ENCODE assay signal across 7 cellular contexts in the genomic region with DNA sequence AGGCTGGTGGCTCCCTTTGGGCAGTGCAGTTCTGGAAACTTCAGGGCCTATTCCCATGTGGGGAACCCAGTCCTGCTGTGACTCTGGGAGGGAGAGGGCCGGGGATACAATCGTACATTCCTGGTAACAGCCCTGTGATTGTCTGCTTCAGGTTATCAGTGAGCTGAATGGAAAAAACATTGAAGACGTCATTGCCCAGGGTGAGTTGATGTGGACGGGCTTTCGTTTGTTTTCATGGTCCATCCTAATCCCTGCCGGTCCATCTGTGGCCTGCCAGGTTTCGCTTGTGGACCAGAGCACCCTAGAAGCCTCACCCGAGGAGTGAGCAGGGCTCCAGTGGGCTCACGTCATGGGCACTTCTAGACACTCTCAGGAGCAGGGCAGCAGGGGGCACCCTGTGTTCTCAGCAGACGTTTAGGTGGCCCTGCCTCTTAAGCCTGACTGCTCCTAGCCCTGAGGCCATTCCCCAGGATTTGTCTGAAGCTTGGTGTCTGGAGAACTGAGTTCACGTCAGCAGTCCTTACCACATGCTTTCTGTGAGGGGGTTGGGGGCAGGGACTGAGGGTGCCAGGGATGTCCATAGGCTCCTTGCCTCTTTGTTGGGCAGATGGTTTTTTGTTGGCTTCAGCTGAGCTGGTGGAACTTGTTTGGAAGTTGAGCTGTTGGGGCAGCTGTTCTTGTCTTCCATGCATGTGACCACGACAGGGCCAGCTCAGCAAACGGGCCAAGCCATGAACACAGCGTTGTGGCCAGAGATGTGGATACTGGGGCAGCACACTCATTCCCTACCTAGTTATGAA. TPM values are rescaled to one million over a fixed set of nuclear protein-coding genes. Genes with fewer than 3 reads are reported as not detected.
A peak's percentile ranks its signal among the peaks of the same experiment; 100 is the strongest.
DNase-seq lines count a peak whose midpoint lies in the region; ATAC-seq, FAIRE-seq and TF ChIP-seq lines count a peak whose summit lies in the region.

No MANE protein-coding gene starts in this region.

- no peak for ATAC-seq in PC-3
- ATAC-seq in psoas muscle = peak in 3 of 4 donors; percentile 1 to 36 (median 9)

- no TSS peak for BruUV-seq in PC-3 (replicated peaks; lab: Mats Ljungman, UMichigan)
- BruUV-seq in endothelial cell of umbilical vein (replicated peaks; lab: Mats Ljungman, UMichigan) = no TSS peak

- H3F3A ChIP-seq in PC-3 (ENCODE audit: low read length, unreplicated experiment) = peaks cover 5% of the 10 kb centered on the region

- H3K36me3 ChIP-seq in PC-3 (ENCODE audit: low read depth, low read length) = peaks cover 33% of the 10 kb centered on the region
- peaks cover 5 to 25% of the 10 kb centered on the region in 2 experiments for H3K36me3 ChIP-seq in endothelial cell of umbilical vein (ENCODE audit: control insufficient read depth in 2 of 2, extremely low read depth in 1 of 2, insufficient read depth in 2 of 2, low read length in 2 of 2)
- H3K36me3 ChIP-seq in psoas muscle (ENCODE audit: insufficient read depth in 1 of 2, low read depth in 1 of 2) = peaks cover 10 to 46% of the 10 kb centered on the region in 2 donors

- intact Hi-C loops in PC-3 (cut with micrococcal nuclease) (no loop called here), endothelial cell of umbilical vein (cut with micrococcal nuclease) (no loop called here), psoas muscle (cut with DNase I) (no loop called here)

- peaks cover 20% of the 10 kb centered on the region for H3K4me1 ChIP-seq in PC-3 (ENCODE audit: insufficient read depth, low read length)
- H3K4me1 ChIP-seq in endothelial cell of umbilical vein (ENCODE audit: control insufficient read depth, extremely low read depth, insufficient read depth, low read length) = peaks cover 19% of the 10 kb centered on the region
- peaks cover 31% of the 10 kb centered on the region for H3K4me1 ChIP-seq in psoas muscle

- dilution Hi-C loops in endothelial cell of umbilical vein (cut with MboI; ENCODE audit: extremely low pct_ligation_motif_present, low sequenced_read_pairs) = no loop called here

- H3K4me3 ChIP-seq in PC-3 (ENCODE audit: low read length) (peak overlapping the region; percentile 93), endothelial cell of umbilical vein (replicated peaks in 1 of 3; ENCODE audit: insufficient read depth in 1 of 3, low read depth in 1 of 3, low read length in 3 of 3) (peak overlapping the region in 1 of 3 experiments; percentile 80), psoas muscle (peak overlapping the region; percentile 93)

- POLR2A ChIA-PET in PC-3 (lab: Charles Lee; ENCODE audit: unreplicated experiment) = no interaction called here
- POLR2A ChIA-PET in endothelial cell of umbilical vein (lab: Charles Lee) = interaction anchor here (1.2 kb wide), 1 partner anchor 22 kb away, joined by 6 read pairs; a partner anchor contains a TSS

- H3K9me1 ChIP-seq in endothelial cell of umbilical vein (replicated peaks; ENCODE audit: control insufficient read depth, extremely low read depth, insufficient read depth, low read length) = no peaks in the 10 kb centered on the region

- 44 to 58% (median 48%) methylated on average over 14 of the region's 14 CpGs for WGBS in psoas muscle, 3 donors

- H2AFZ ChIP-seq in PC-3 (ENCODE audit: low read length) (no peak overlapping the region), endothelial cell of umbilical vein (ENCODE audit: low read depth, low read length) (no peak overlapping the region)

- TF ChIP-seq CTCF in PC-3 (conservative IDR thresholded peaks at IDR 0.05; ENCODE audit: low read depth, low read length) (peak; percentile 28; the same call in 1 of the 2 replicates), endothelial cell of umbilical vein (IDR thresholded peaks at IDR 0.05; ENCODE audit: extremely low read depth in 1 of 2, insufficient read depth in 1 of 2, low read depth in 1 of 2, low read length in 2 of 2) (peak in 1 of 2 donors; percentile 14), psoas muscle (IDR thresholded peaks at IDR 0.05) (peak; percentile 15)

- H4K20me1 ChIP-seq in PC-3 (ENCODE audit: low read length) = peaks cover 34% of the 10 kb centered on the region
- no peaks in the 10 kb centered on the region for H4K20me1 ChIP-seq in endothelial cell of umbilical vein (replicated peaks; ENCODE audit: control insufficient read depth, extremely low read depth, insufficient read depth, low read length)

- H3K9me2 ChIP-seq in PC-3 (replicated peaks; ENCODE audit: low read length) = no peaks in the 10 kb centered on the region

- no peak for DNase-seq in GM12892 (ENCODE audit: insufficient read length)
- DNase-seq in PC-3 = no peak
- no peak for DNase-seq in endothelial cell of umbilical vein (ENCODE audit: low read depth, low spot score)
- DNase-seq in psoas muscle = no peak
- no peak for DNase-seq in cortex of kidney (lab: John Stamatoyannopoulos, UW)
- DNase-seq in middle frontal gyrus (ENCODE audit: extremely low spot score, low spot score) = no peak
- no peak for DNase-seq in HTR-8/SVneo (ENCODE audit: insufficient read length, low spot score)

- H3K9ac ChIP-seq in PC-3 (ENCODE audit: low read length) (peak overlapping the region; percentile 95; the same call in 1 of the 2 replicates), endothelial cell of umbilical vein (replicated peaks; ENCODE audit: extremely low read depth, insufficient read depth, low read length) (peak overlapping the region; percentile 97)

- FAIRE-seq in GM12892 (lab: Jason Lieb, UNC) (peak; percentile 63), endothelial cell of umbilical vein (lab: Jason Lieb, UNC) (no peak), HTR-8/SVneo (lab: Jason Lieb, UNC) (no peak)

- H3K4me2 ChIP-seq in PC-3 (ENCODE audit: low read length) = peak overlapping the region; percentile 99
- H3K4me2 ChIP-seq in endothelial cell of umbilical vein (ENCODE audit: insufficient read depth, low read length) = peak overlapping the region; percentile 57

- TF ChIP-seq POLR2A in GM12892 (IDR thresholded peaks at IDR 0.05; ENCODE audit: low read depth, low read length) (no peak; the same call in 1 of the 2 replicates), endothelial cell of umbilical vein (IDR thresholded peaks at IDR 0.05; ENCODE audit: low read depth, low read length) (peak; percentile 7)

- CTCF ChIA-PET in PC-3 (lab: Charles Lee) = interaction anchor here (0.6 kb wide), 2 partner anchors 23 to 109 kb away, joined by 3 to 10 read pairs; no protein-coding TSS in a partner anchor
- CTCF ChIA-PET in endothelial cell of umbilical vein (lab: Charles Lee) = interaction anchor here (0.8 to 1.4 kb wide), 5 partner anchors 8 to 239 kb away, joined by 3 to 11 read pairs (median 4); a partner anchor contains a TSS

- H3K27ac ChIP-seq in PC-3 (ENCODE audit: low read length) = no peak overlapping the region
- H3K27ac ChIP-seq in endothelial cell of umbilical vein (ENCODE audit: insufficient read depth, low read depth, low read length) = no peak overlapping the region
- peak overlapping the region; percentile 97 for H3K27ac ChIP-seq in psoas muscle

- no peaks in the 10 kb centered on the region for H3K9me3 ChIP-seq in PC-3 (ENCODE audit: low read length)
- H3K9me3 ChIP-seq in endothelial cell of umbilical vein (replicated peaks; ENCODE audit: control insufficient read depth, insufficient read depth, low read length) = no peaks in the 10 kb centered on the region
- H3K9me3 ChIP-seq in psoas muscle = no peaks in the 10 kb centered on the region

- H3K79me2 ChIP-seq in PC-3 (ENCODE audit: low read length) = peaks cover 50% of the 10 kb centered on the region
- H3K79me2 ChIP-seq in endothelial cell of umbilical vein (ENCODE audit: control insufficient read depth, insufficient read depth, low read length) = peaks cover 41% of the 10 kb centered on the region

- no peaks in the 10 kb centered on the region for H3K27me3 ChIP-seq in PC-3 (ENCODE audit: low read length)
- no peaks in the 10 kb centered on the region for H3K27me3 ChIP-seq in endothelial cell of umbilical vein (ENCODE audit: control insufficient read depth in 2 of 2, insufficient read depth in 2 of 2, low read length in 2 of 2)
- H3K27me3 ChIP-seq in psoas muscle (ENCODE audit: insufficient read depth in 3 of 3, low read length in 2 of 3) = no peaks in the 10 kb centered on the region

RNA-seq across cellular contexts. Expression of a gene that starts 1.9 kb away (rescaled TPM):
- polyA plus RNA-seq in GM12892 (2012; ENCODE audit: missing spikeins) = 3,963 TPM
- 897 and 964 TPM in 2 replicates for total RNA-seq in PC-3 (2014; rRNA removed)
- 1,644 and 1,739 TPM in 2 replicates for total RNA-seq in endothelial cell of umbilical vein
- 1,579 and 3,225 TPM in 2 replicates for polyA plus RNA-seq in endothelial cell of umbilical vein
- polyA plus RNA-seq in endothelial cell of umbilical vein (2011; cell fraction: cytosol; rRNA removed) = 1,542 and 2,023 TPM in 2 replicates
- polyA plus RNA-seq in endothelial cell of umbilical vein (2011; cell fraction: nucleus; rRNA removed) = 411 and 642 TPM in 2 replicates
- polyA plus RNA-seq in endothelial cell of umbilical vein (2012) = 1,362 and 2,241 TPM in 2 replicates
- polyA minus RNA-seq in endothelial cell of umbilical vein = 613 and 704 TPM in 2 replicates
- 919 TPM for polyA minus RNA-seq in endothelial cell of umbilical vein (2011; cell fraction: cytosol; rRNA and poly(A)+ RNA removed)
- 89.9 and 123 TPM in 2 replicates for polyA minus RNA-seq in endothelial cell of umbilical vein (2011; cell fraction: nucleus; rRNA and poly(A)+ RNA removed)
- total RNA-seq in psoas muscle = 1,000 to 10,000 TPM; 1,082 to 1,565 (median 1,354) TPM
- polyA plus RNA-seq in psoas muscle = 1,000 to 10,000 TPM in 1 of 3 donors, 100 to 1,000 TPM in 2; 779 to 1,781 (median 798) TPM

RNA-seq across cellular contexts. Expression of a gene that starts 6.6 kb away (rescaled TPM):
- polyA plus RNA-seq in GM12892 (2012; ENCODE audit: missing spikeins) = 5.0 TPM
- 11.7 and 14.9 TPM in 2 replicates for total RNA-seq in PC-3 (2014; rRNA removed)
- 30.6 and 30.7 TPM in 2 replicates for total RNA-seq in endothelial cell of umbilical vein
- polyA plus RNA-seq in endothelial cell of umbilical vein = 28.2 and 41.0 TPM in 2 replicates
- 8.8 and 15.4 TPM in 2 replicates for polyA plus RNA-seq in endothelial cell of umbilical vein (2011; cell fraction: cytosol; rRNA removed)
- polyA plus RNA-seq in endothelial cell of umbilical vein (2011; cell fraction: nucleus; rRNA removed) = 131 and 144 TPM in 2 replicates
- 11.5 and 15.5 TPM in 2 replicates for polyA plus RNA-seq in endothelial cell of umbilical vein (2012)
- 8.9 and 15.2 TPM in 2 replicates for polyA minus RNA-seq in endothelial cell of umbilical vein
- polyA minus RNA-seq in endothelial cell of umbilical vein (2011; cell fraction: cytosol; rRNA and poly(A)+ RNA removed) = 5.0 TPM
- 21.0 and 35.2 TPM in 2 replicates for polyA minus RNA-seq in endothelial cell of umbilical vein (2011; cell fraction: nucleus; rRNA and poly(A)+ RNA removed)
- 10 to 100 TPM in 3 of 4 donors, 1 to 10 TPM in 1; 8.7 to 13.8 (median 10.4) TPM for total RNA-seq in psoas muscle
- 10 to 100 TPM in 2 of 3 donors, 1 to 10 TPM in 1; 9.4 to 16.2 (median 10.9) TPM for polyA plus RNA-seq in psoas muscle

RNA-seq across cellular contexts. Expression of a gene that starts 7.1 kb away (rescaled TPM):
- 5.5 TPM for polyA plus RNA-seq in GM12892 (2012; ENCODE audit: missing spikeins)
- total RNA-seq in PC-3 (2014; rRNA removed) = 40.2 and 41.4 TPM in 2 replicates
- total RNA-seq in endothelial cell of umbilical vein = 75.6 and 83.0 TPM in 2 replicates
- 73.1 and 80.3 TPM in 2 replicates for polyA plus RNA-seq in endothelial cell of umbilical vein
- 32.9 and 45.8 TPM in 2 replicates for polyA plus RNA-seq in endothelial cell of umbilical vein (2011; cell fraction: cytosol; rRNA removed)
- polyA plus RNA-seq in endothelial cell of umbilical vein (2011; cell fraction: nucleus; rRNA removed) = 257 and 355 TPM in 2 replicates
- polyA plus RNA-seq in endothelial cell of umbilical vein (2012) = 44.9 and 69.9 TPM in 2 replicates
- 41.3 and 67.7 TPM in 2 replicates for polyA minus RNA-seq in endothelial cell of umbilical vein
- polyA minus RNA-seq in endothelial cell of umbilical vein (2011; cell fraction: cytosol; rRNA and poly(A)+ RNA removed) = 38.2 TPM
- 80.4 and 131 TPM in 2 replicates for polyA minus RNA-seq in endothelial cell of umbilical vein (2011; cell fraction: nucleus; rRNA and poly(A)+ RNA removed)
- total RNA-seq in psoas muscle = 100 to 1,000 TPM; 125 to 247 (median 175) TPM
- polyA plus RNA-seq in psoas muscle = 10 to 100 TPM; 64.8 to 87.9 (median 83.8) TPM

RNA-seq across cellular contexts. Expression of a gene that starts 13.6 kb away (rescaled TPM):
- polyA plus RNA-seq in GM12892 (2012; ENCODE audit: missing spikeins) = 5.7 TPM
- total RNA-seq in PC-3 (2014; rRNA removed) = 32.7 and 42.3 TPM in 2 replicates
- total RNA-seq in endothelial cell of umbilical vein = 24.9 and 29.3 TPM in 2 replicates
- 24.5 and 27.4 TPM in 2 replicates for polyA plus RNA-seq in endothelial cell of umbilical vein
- polyA plus RNA-seq in endothelial cell of umbilical vein (2011; cell fraction: cytosol; rRNA removed) = 19.3 and 28.7 TPM in 2 replicates
- 50.4 and 51.6 TPM in 2 replicates for polyA plus RNA-seq in endothelial cell of umbilical vein (2011; cell fraction: nucleus; rRNA removed)
- 18.6 and 26.3 TPM in 2 replicates for polyA plus RNA-seq in endothelial cell of umbilical vein (2012)
- 15.4 and 17.1 TPM in 2 replicates for polyA minus RNA-seq in endothelial cell of umbilical vein
- polyA minus RNA-seq in endothelial cell of umbilical vein (2011; cell fraction: cytosol; rRNA and poly(A)+ RNA removed) = 16.0 TPM
- 11.9 and 13.3 TPM in 2 replicates for polyA minus RNA-seq in endothelial cell of umbilical vein (2011; cell fraction: nucleus; rRNA and poly(A)+ RNA removed)
- 1 to 10 TPM; 1.5 to 2.9 (median 2.2) TPM for total RNA-seq in psoas muscle
- polyA plus RNA-seq in psoas muscle = 1 to 10 TPM in 1 of 3 donors, under 1 TPM in 2; 0.49 to 4.3 (median 0.56) TPM

RNA-seq across cellular contexts. Expression of a gene that starts 16.1 kb away (rescaled TPM):
- 1.6 TPM for polyA plus RNA-seq in GM12892 (2012; ENCODE audit: missing spikeins)
- total RNA-seq in PC-3 (2014; rRNA removed) (10.6 and 19.8 TPM in 2 replicates), endothelial cell of umbilical vein (8.4 and 9.7 TPM in 2 replicates), psoas muscle (1 to 10 TPM; 2.4 to 8.9 (median 4.1) TPM)
- polyA plus RNA-seq in endothelial cell of umbilical vein (9.3 and 10.7 TPM in 2 replicates), psoas muscle (1 to 10 TPM; 1.9 to 6.4 (median 2.8) TPM)
- 3.5 and 5.6 TPM in 2 replicates for polyA plus RNA-seq in endothelial cell of umbilical vein (2011; cell fraction: cytosol; rRNA removed)
- 31.3 and 33.1 TPM in 2 replicates for polyA plus RNA-seq in endothelial cell of umbilical vein (2011; cell fraction: nucleus; rRNA removed)
- polyA plus RNA-seq in endothelial cell of umbilical vein (2012) = 1.2 and 3.3 TPM in 2 replicates
- 1.3 and 2.3 TPM in 2 replicates for polyA minus RNA-seq in endothelial cell of umbilical vein
- 5.3 TPM for polyA minus RNA-seq in endothelial cell of umbilical vein (2011; cell fraction: cytosol; rRNA and poly(A)+ RNA removed)
- polyA minus RNA-seq in endothelial cell of umbilical vein (2011; cell fraction: nucleus; rRNA and poly(A)+ RNA removed) = 3.1 and 7.7 TPM in 2 replicates
